Comparison of ENCODE assay signal across 1 cellular context in genomic region chr1:84721152-84721551, GRCh38.
TF ChIP-seq lines count a peak whose summit lies in the region.

No MANE protein-coding gene starts in this region.

TF ChIP-seq in GM12878, 131 proteins besides CTCF, POLR2A, EP300 and RAD21 (continued from another document):
- TF ChIP-seq ZNF592 (IDR thresholded peaks at IDR 0.05) = no peak
- TF ChIP-seq ZNF24 (IDR thresholded peaks at IDR 0.05) = no peak
- no peak for TF ChIP-seq ELK1 (IDR thresholded peaks at IDR 0.05; ENCODE audit: low read depth, low read length)
- TF ChIP-seq KLF5 (IDR thresholded peaks at IDR 0.05; ENCODE audit: partially characterized antibody) = no peak
- no peak for TF ChIP-seq NFYA (IDR thresholded peaks at IDR 0.05; ENCODE audit: borderline replicate concordance, low read depth, low read length)
- TF ChIP-seq MYC (IDR thresholded peaks at IDR 0.05; ENCODE audit: insufficient read depth, insufficient read length, insufficient replicate concordance, low read length, severe bottlenecking) = no peak
- TF ChIP-seq MEF2A (IDR thresholded peaks at IDR 0.05; ENCODE audit: insufficient read depth, low read depth, low read length) = no peak
- no peak for TF ChIP-seq PML (IDR thresholded peaks at IDR 0.05; ENCODE audit: low read length)
- no peak for TF ChIP-seq STAT1 (conservative IDR thresholded peaks at IDR 0.05)
- no peak for TF ChIP-seq CHD2 (IDR thresholded peaks at IDR 0.05; ENCODE audit: borderline replicate concordance, low read depth, low read length)
- TF ChIP-seq ETV6 (conservative IDR thresholded peaks at IDR 0.05 in 1 of 2, IDR thresholded peaks at IDR 0.05 in 1 of 2; ENCODE audit: borderline replicate concordance in 1 of 2, low read depth in 1 of 2) = no peak
- no peak for TF ChIP-seq KAT2A (conservative IDR thresholded peaks at IDR 0.05; ENCODE audit: control insufficient read depth, low read depth, low read length)
TF ChIP-seq in GM12878: peak in this region for 0.
